11 cellular contexts compared by ENCODE assay signal in genomic region chr18:54086046-54086802, GRCh38.
A peak's percentile ranks its signal among the peaks of the same experiment; 100 is the strongest.
DNase-seq lines count a peak whose midpoint lies in the region; ATAC-seq and TF ChIP-seq lines count a peak whose summit lies in the region.
"Had no signal": no experiment of that assay in that cellular context is flagged by ENCODE, and none has a peak within 500 bp of the region (broad histone marks: within the 10 kb centered on the region; RNA-seq: fewer than 3 reads in every experiment).

No MANE protein-coding gene starts in this region.

- TF ChIP-seq CTCF in ovary (IDR thresholded peaks at IDR 0.05) (no peak), endodermal cell (conservative IDR thresholded peaks at IDR 0.05) (no peak)

- ATAC-seq in GM18502 (IDR thresholded peaks at IDR 0.05; ENCODE audit: poor library complexity, unreplicated experiment), result peak; percentile 86
- peak; percentile 69 for ATAC-seq in GM19468 (IDR thresholded peaks at IDR 0.05; ENCODE audit: extremely low read depth, unreplicated experiment)
- peak; percentile 85 for ATAC-seq in HG03159 (IDR thresholded peaks at IDR 0.05; ENCODE audit: unreplicated experiment)
- ATAC-seq: heart left ventricle had no signal

- DNase-seq in T-helper 2 cell treated with Interferon-gamma antibody and Interleukin-4, amounts not matched to agents 5 μg/mL and 100 μg/mL, for 36 hours (ENCODE audit: low spot score), result peak; percentile 16
- DNase-seq in ovary (no peak), erythroblast (lab: John Stamatoyannopoulos, UW) (no peak), endodermal cell (no peak), SKM-1 treated with dmso at 0.1 percent for 144 hours (lab: John Stamatoyannopoulos, UW; ENCODE audit: unreplicated experiment) (no peak)
- DNase-seq: heart left ventricle; stimulated activated CD4-positive, alpha-beta T cell treated with anti-CD3 and anti-CD28 coated beads, Interleukin-2, amount 100 ng/mL, for 48 hours had no signal

- H3K27ac Mint-ChIP-seq in T-helper 2 cell treated with Interferon-gamma antibody and Interleukin-4, amounts not matched to agents 5 μg/mL and 100 μg/mL, for 36 hours, result peak overlapping the region; percentile 80
- H3K27ac Mint-ChIP-seq in endodermal cell, result no peak overlapping the region
- H3K27ac Mint-ChIP-seq: nephron had no signal

- H3K4me3 ChIP-seq in ovary, result no peak overlapping the region
- no peak overlapping the region for H3K4me3 ChIP-seq in endodermal cell (ENCODE audit: low read length)
- H3K4me3 ChIP-seq: heart left ventricle had no signal

- TF ChIP-seq POLR2A in ovary (IDR thresholded peaks at IDR 0.05) (no peak), erythroblast (IDR thresholded peaks at IDR 0.05; ENCODE audit: low read length) (no peak)

- no peaks in the 10 kb centered on the region for H3K27me3 ChIP-seq in ovary
- H3K27me3 ChIP-seq in endodermal cell (ENCODE audit: control insufficient read depth, insufficient read depth, low read length, poor library complexity, severe bottlenecking), result no peaks in the 10 kb centered on the region
- H3K27me3 ChIP-seq: heart left ventricle had no signal

- peak overlapping the region; percentile 61 for H3K4me3 Mint-ChIP-seq in T-helper 2 cell treated with Interferon-gamma antibody and Interleukin-4, amounts not matched to agents 5 μg/mL and 100 μg/mL, for 36 hours
- H3K4me3 Mint-ChIP-seq in endodermal cell, result no peak overlapping the region
- H3K4me3 Mint-ChIP-seq: nephron had no signal

- intact Hi-C loops in ovary (cut with DNase I), result no loop called here

- H3K9me3 ChIP-seq in ovary, result no peaks in the 10 kb centered on the region
- H3K9me3 ChIP-seq in endodermal cell (ENCODE audit: control insufficient read depth, low read length), result peaks cover 14% of the 10 kb centered on the region

- H3K4me1 ChIP-seq in ovary (ENCODE audit: insufficient read depth) (no peaks in the 10 kb centered on the region), endodermal cell (ENCODE audit: control insufficient read depth, insufficient read depth, low read length) (no peaks in the 10 kb centered on the region)

- H3K9ac ChIP-seq in endodermal cell (ENCODE audit: extremely low read depth, low read length, poor library complexity, severe bottlenecking), result no peak overlapping the region

- H3K36me3 Mint-ChIP-seq in T-helper 2 cell treated with Interferon-gamma antibody and Interleukin-4, amounts not matched to agents 5 μg/mL and 100 μg/mL, for 36 hours (ENCODE audit: low read depth), result no peaks in the 10 kb centered on the region
- no peaks in the 10 kb centered on the region for H3K36me3 Mint-ChIP-seq in endodermal cell (ENCODE audit: low read depth)

- TF ChIP-seq EP300 in ovary (IDR thresholded peaks at IDR 0.05), result no peak

- H3K9me3 Mint-ChIP-seq in T-helper 2 cell treated with Interferon-gamma antibody and Interleukin-4, amounts not matched to agents 5 μg/mL and 100 μg/mL, for 36 hours, result peaks cover 40% of the 10 kb centered on the region
- peaks cover 26% of the 10 kb centered on the region for H3K9me3 Mint-ChIP-seq in endodermal cell

- peaks cover 23% of the 10 kb centered on the region for H3K4me1 Mint-ChIP-seq in T-helper 2 cell treated with Interferon-gamma antibody and Interleukin-4, amounts not matched to agents 5 μg/mL and 100 μg/mL, for 36 hours (ENCODE audit: low read depth)
- no peaks in the 10 kb centered on the region for H3K4me1 Mint-ChIP-seq in endodermal cell

- no peaks in the 10 kb centered on the region for H3K27me3 Mint-ChIP-seq in T-helper 2 cell treated with Interferon-gamma antibody and Interleukin-4, amounts not matched to agents 5 μg/mL and 100 μg/mL, for 36 hours (ENCODE audit: low read depth)
- no peaks in the 10 kb centered on the region for H3K27me3 Mint-ChIP-seq in endodermal cell (ENCODE audit: insufficient read depth)

- H3K36me3 ChIP-seq in ovary (no peaks in the 10 kb centered on the region), endodermal cell (ENCODE audit: control insufficient read depth, insufficient read depth, low read length) (no peaks in the 10 kb centered on the region)
- H3K36me3 ChIP-seq: heart left ventricle had no signal

- H3K27ac ChIP-seq in ovary, result no peak overlapping the region
- no peak overlapping the region for H3K27ac ChIP-seq in endodermal cell (ENCODE audit: low read depth, low read length)
- H3K27ac ChIP-seq: heart left ventricle had no signal

- WGBS in ovary, 3 donors, result 79 to 84% (median 83%) methylated on average over 8 of the region's 8 CpGs
- 85 to 89% methylated on average over 3 to 6 of the region's 8 CpGs for WGBS in endodermal cell (ENCODE audit: insufficient coverage in 1 of 2, insufficient read length in 1 of 2), 2 experiments
